1 cellular context compared by ENCODE assay signal in the genomic region with DNA sequence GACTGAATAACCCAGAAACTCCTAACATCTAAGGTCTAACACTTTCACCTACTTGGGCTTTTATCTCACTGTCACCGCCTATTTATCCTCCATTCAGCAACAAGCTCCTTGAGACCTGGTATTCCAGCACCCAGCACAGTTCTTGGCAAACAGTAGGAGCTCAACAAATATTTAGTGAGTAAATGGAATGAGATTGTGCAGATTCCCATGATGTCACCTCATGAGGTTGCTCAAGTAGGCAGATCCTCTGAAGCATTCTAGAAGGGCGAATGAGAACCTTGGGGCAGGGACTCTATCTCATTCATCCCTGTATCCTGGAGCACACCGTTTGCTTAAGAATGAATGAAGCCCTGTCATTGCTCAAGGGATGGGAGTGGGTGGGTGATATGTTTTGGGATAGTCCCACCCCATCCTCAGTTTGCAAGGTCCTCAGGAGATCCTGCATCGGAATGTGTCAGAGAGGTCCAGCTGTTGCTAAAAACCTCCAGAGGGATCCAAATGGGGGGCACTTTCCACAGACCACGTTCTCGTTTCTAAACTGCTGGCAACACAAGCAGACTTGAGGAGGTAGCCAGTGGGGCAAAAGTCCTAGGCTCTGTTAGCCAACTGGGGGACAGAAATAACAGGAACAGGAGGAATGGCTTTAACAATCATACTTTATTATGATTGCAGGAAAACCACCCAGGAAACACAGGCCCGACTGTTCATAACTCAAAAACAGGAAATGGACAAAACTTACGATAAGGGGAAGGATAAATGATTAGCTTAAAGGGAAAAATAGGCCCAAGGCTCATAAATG.
A peak's percentile ranks its signal among the peaks of the same experiment; 100 is the strongest.
TF ChIP-seq lines count a peak whose summit lies in the region.

No MANE protein-coding gene starts in this region.

TF ChIP-seq in IMR-90, 13 proteins besides CTCF, POLR2A, EP300 and RAD21:
- no peak for TF ChIP-seq NFE2L2 (IDR thresholded peaks at IDR 0.05; ENCODE audit: low read depth, low read length)
- TF ChIP-seq CEBPB (IDR thresholded peaks at IDR 0.05; ENCODE audit: low read depth, low read length) = peak; percentile 55
TF ChIP-seq in IMR-90: peak in this region for 1.
